ENCODE assay signal across 20 cellular contexts in the genomic region with DNA sequence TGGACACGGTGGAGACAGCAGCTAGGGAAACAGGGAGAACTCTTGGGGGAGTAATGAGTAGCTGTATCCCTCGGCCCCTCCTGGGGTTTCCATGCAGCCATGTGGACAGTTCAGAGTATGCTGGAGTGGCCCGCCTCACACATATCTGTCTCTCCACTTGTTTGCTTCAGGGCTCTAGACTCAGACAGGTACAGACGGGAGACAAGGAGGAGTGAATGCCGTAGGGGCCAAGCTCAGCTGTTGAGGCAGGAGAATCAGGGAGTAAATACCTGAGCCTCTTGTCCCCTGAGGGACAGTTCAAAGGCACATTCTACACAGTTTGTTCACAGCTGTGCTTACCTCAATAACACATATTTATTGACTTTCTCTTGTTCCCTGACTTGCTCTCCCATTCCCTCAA.
"Had no signal": no experiment of that assay in that cellular context is flagged by ENCODE, and none has a peak within 500 bp of the region (broad histone marks: within the 10 kb centered on the region; RNA-seq: fewer than 3 reads in every experiment).

No MANE protein-coding gene starts in this region.

- H3K4me1 Mint-ChIP-seq: immature natural killer cell, nephron had no signal

- ATAC-seq: activated T-cell treated with anti-CD3 and anti-CD28 coated beads, Interleukin-2, amount 50 U/mL, for 72 hours; left ventricle myocardium superior had no signal

- H3K27me3 Mint-ChIP-seq: activated CD4-positive, alpha-beta memory T cell treated with anti-CD3 and anti-CD28 coated beads for 36 hours; stimulated activated naive CD8-positive, alpha-beta T cell treated with anti-CD3 and anti-CD28 coated beads, Interleukin-15, Interleukin-2, amounts not matched to agents 100 ng/mL and 50 ng/mL, for 24 hours had no signal

- H3K79me2 ChIP-seq: hepatocyte had no signal

- DNase-seq: activated CD4-positive, alpha-beta memory T cell treated with anti-CD3 and anti-CD28 coated beads for 36 hours; activated CD4-positive, alpha-beta T cell treated with anti-CD3 and anti-CD28 coated beads for 48 hours; activated effector memory CD4-positive, alpha-beta T cell treated with Interleukin-2 at 50 U/mL for 16 hours; activated naive CD4-positive, alpha-beta T cell treated with anti-CD3 and anti-CD28 coated beads for 36 hours; activated T-cell treated with anti-CD3 and anti-CD28 coated beads, Interleukin-2, amount 50 U/mL, for 72 hours; cerebellar nuclear complex; cortex of kidney; glutamatergic neuron; immature natural killer cell; left ventricle myocardium superior; mammary epithelial cell; nucleus accumbens; spleen; stimulated activated CD4-positive, alpha-beta T cell treated with anti-CD3 and anti-CD28 coated beads, Interleukin-4, amount 100 ng/mL, for 1 hour had no signal

- H3K4me2 ChIP-seq: hepatocyte had no signal

- H3K27me3 ChIP-seq: hepatocyte, spleen, tibial nerve, vagina had no signal

- H3K27ac ChIP-seq: hepatocyte, spleen, tibial nerve, vagina had no signal

- H3K9me3 Mint-ChIP-seq: activated CD4-positive, alpha-beta memory T cell treated with anti-CD3 and anti-CD28 coated beads for 36 hours; activated naive CD4-positive, alpha-beta T cell treated with anti-CD3 and anti-CD28 coated beads for 36 hours; immature natural killer cell; stimulated activated naive CD8-positive, alpha-beta T cell treated with anti-CD3 and anti-CD28 coated beads, Interleukin-15, Interleukin-2, amounts not matched to agents 100 ng/mL and 50 ng/mL, for 24 hours had no signal

- H3K4me3 Mint-ChIP-seq: activated CD4-positive, alpha-beta memory T cell treated with anti-CD3 and anti-CD28 coated beads for 36 hours; activated naive CD4-positive, alpha-beta T cell treated with anti-CD3 and anti-CD28 coated beads for 36 hours; activated T-cell treated with anti-CD3 and anti-CD28 coated beads, Interleukin-2, amount 50 U/mL, for 72 hours; endodermal cell; immature natural killer cell; nephron; stimulated activated naive CD8-positive, alpha-beta T cell treated with anti-CD3 and anti-CD28 coated beads, Interleukin-15, Interleukin-2, amounts not matched to agents 100 ng/mL and 50 ng/mL, for 24 hours had no signal

- H3K36me3 ChIP-seq: spleen, tibial nerve, vagina had no signal

- H3K36me3 Mint-ChIP-seq: activated CD4-positive, alpha-beta memory T cell treated with anti-CD3 and anti-CD28 coated beads for 36 hours; immature natural killer cell had no signal

- H3K27ac Mint-ChIP-seq: activated CD4-positive, alpha-beta memory T cell treated with anti-CD3 and anti-CD28 coated beads for 36 hours; activated naive CD4-positive, alpha-beta T cell treated with anti-CD3 and anti-CD28 coated beads for 36 hours; activated T-cell treated with anti-CD3 and anti-CD28 coated beads, Interleukin-2, amount 50 U/mL, for 72 hours; endodermal cell; immature natural killer cell; nephron; stimulated activated naive CD8-positive, alpha-beta T cell treated with anti-CD3 and anti-CD28 coated beads, Interleukin-15, Interleukin-2, amounts not matched to agents 100 ng/mL and 50 ng/mL, for 24 hours had no signal

- H3K4me3 ChIP-seq: hepatocyte, spleen, tibial nerve, vagina had no signal

- H3K4me1 ChIP-seq: spleen, tibial nerve, vagina had no signal

- H2AFZ ChIP-seq: hepatocyte had no signal
